Comparison of ENCODE assay signal across 24 cellular contexts in genomic region chr20:5033566-5033965, GRCh38. TPM values are rescaled to one million over a fixed set of nuclear protein-coding genes. Genes with fewer than 3 reads are reported as not detected.
A peak's percentile ranks its signal among the peaks of the same experiment; 100 is the strongest.
DNase-seq lines count a peak whose midpoint lies in the region; ATAC-seq and TF ChIP-seq lines count a peak whose summit lies in the region.
"Had no signal": no experiment of that assay in that cellular context is flagged by ENCODE, and none has a peak within 500 bp of the region (broad histone marks: within the 10 kb centered on the region; RNA-seq: fewer than 3 reads in every experiment).

No MANE protein-coding gene starts in this region.

- H3K9ac ChIP-seq in SK-N-SH (no peak overlapping the region), trophoblast cell (ENCODE audit: low read length) (no peak overlapping the region)

- H2AFZ ChIP-seq in SK-N-SH (ENCODE audit: low read depth): no peak overlapping the region
- no peak overlapping the region for H2AFZ ChIP-seq in trophoblast cell (ENCODE audit: insufficient read depth, low read length, poor library complexity)

- H3K4me1 ChIP-seq in SK-N-SH (ENCODE audit: control insufficient read depth in 1 of 2, insufficient read depth in 2 of 2, low read depth in 1 of 2, low read length in 1 of 2): no peaks in the 10 kb centered on the region
- H3K4me1 ChIP-seq in trophoblast cell (ENCODE audit: control insufficient read depth in 1 of 2, insufficient read depth in 2 of 2, low read length in 2 of 2): peaks cover 26 to 33% of the 10 kb centered on the region in 2 experiments
- peaks cover 0 to 17% (median 0%) of the 10 kb centered on the region in 12 donors for H3K4me1 ChIP-seq in heart left ventricle
- H3K4me1 ChIP-seq: body of pancreas, gastrocnemius medialis, transverse colon had no signal

- H4K20me1 ChIP-seq in SK-N-SH (ENCODE audit: insufficient read depth): no peaks in the 10 kb centered on the region

- H3K4me3 Mint-ChIP-seq in Calu3 (ENCODE audit: low read depth, unreplicated experiment): no peak overlapping the region
- H3K4me3 Mint-ChIP-seq: activated CD4-positive, alpha-beta memory T cell treated with anti-CD3 and anti-CD28 coated beads, Interleukin-2, amount 10 ng/mL, durations not matched to agents 7 days and 5 days; B cell; stimulated activated naive CD8-positive, alpha-beta T cell treated with anti-CD3 and anti-CD28 coated beads, Interleukin-15, Interleukin-2, amounts not matched to agents 100 ng/mL and 50 ng/mL, for 24 hours; T-helper 17 cell had no signal

- H3K4me1 Mint-ChIP-seq in Calu3 (ENCODE audit: low read depth, unreplicated experiment): no peaks in the 10 kb centered on the region
- H3K4me1 Mint-ChIP-seq: T-helper 17 cell had no signal

- peak overlapping the region; percentile 35 for H3K14ac ChIP-seq in trophoblast cell (ENCODE audit: low read length)

- CTCF ChIA-PET in SK-N-SH (lab: Yijun Ruan, JAX): interaction anchor here (1.2 kb wide), 1 partner anchor 33 kb away, joined by 3 read pairs; no protein-coding TSS in a partner anchor
- CTCF ChIA-PET in Calu3 (lab: Charles Lee): no interaction called here

- peak; percentile 9 for DNase-seq in EL
- DNase-seq in SK-N-SH: no peak
- peak; percentile 68 for DNase-seq in fibroblast of peridontal ligament (ENCODE audit: extremely low read depth)
- peak; percentile 93 to 97 for DNase-seq in trophoblast cell
- no peak for DNase-seq in heart left ventricle
- DNase-seq in stimulated activated naive CD8-positive, alpha-beta T cell treated with anti-CD3 and anti-CD28 coated beads, Interleukin-15, Interleukin-2, amounts not matched to agents 100 U/mL and 50 U/mL, for 24 hours: no peak
- DNase-seq in NCI-H1092 treated with DMSO at 0.1 percent for 48 hours (lab: John Stamatoyannopoulos, UW): no peak
- DNase-seq in Calu3: no peak
- DNase-seq: activated CD4-positive, alpha-beta memory T cell treated with anti-CD3 and anti-CD28 coated beads, Interleukin-2, amount 10 ng/mL, durations not matched to agents 7 days and 5 days; activated naive CD4-positive, alpha-beta T cell treated with Interleukin-2 at 50 U/mL for 16 hours; body of pancreas; COR-L47; gastrocnemius medialis; Kasumi-1; left lung; NCI-H526 treated with DMSO at 0.1 percent for 48 hours; SIG-M5; stimulated activated CD4-positive, alpha-beta T cell treated with anti-CD3 and anti-CD28 coated beads, Interleukin-2, amount 100 ng/mL, for 24 hours; T-helper 17 cell; transverse colon; WERI-Rb-1 had no signal

- no peaks in the 10 kb centered on the region for H3F3A ChIP-seq in SK-N-SH (replicated peaks; ENCODE audit: insufficient read depth)

- H2BK5ac ChIP-seq in trophoblast cell (ENCODE audit: low read depth, low read length, poor library complexity): peak overlapping the region; percentile 29

- H4K8ac ChIP-seq in trophoblast cell (ENCODE audit: low read depth, low read length): peak overlapping the region; percentile 8

- ATAC-seq in heart left ventricle: no peak
- ATAC-seq in stimulated activated naive CD8-positive, alpha-beta T cell treated with anti-CD3 and anti-CD28 coated beads, Interleukin-15, Interleukin-2, amounts not matched to agents 100 U/mL and 50 U/mL, for 24 hours: no peak
- ATAC-seq: body of pancreas, gastrocnemius medialis, left lung, T-helper 17 cell had no signal

- H3K79me2 ChIP-seq in SK-N-SH (ENCODE audit: insufficient read depth): no peaks in the 10 kb centered on the region
- peaks cover 3% of the 10 kb centered on the region for H3K79me2 ChIP-seq in trophoblast cell (ENCODE audit: control insufficient read depth, insufficient read depth, low read length, poor library complexity)

- H3K27me3 Mint-ChIP-seq in Calu3 (ENCODE audit: unreplicated experiment): no peaks in the 10 kb centered on the region
- H3K27me3 Mint-ChIP-seq: stimulated activated naive CD8-positive, alpha-beta T cell treated with anti-CD3 and anti-CD28 coated beads, Interleukin-15, Interleukin-2, amounts not matched to agents 100 ng/mL and 50 ng/mL, for 24 hours had no signal

- H2BK120ac ChIP-seq in trophoblast cell (ENCODE audit: insufficient read depth, low read length, poor library complexity): peak overlapping the region; percentile 48

- no peak overlapping the region for H3K23ac ChIP-seq in trophoblast cell (ENCODE audit: low read length)

- POLR2A ChIA-PET in SK-N-SH (lab: Yijun Ruan, JAX): no interaction called here

- no peaks in the 10 kb centered on the region for H3K9me2 ChIP-seq in SK-N-SH

- no peak for TF ChIP-seq POLR2A in heart left ventricle (IDR thresholded peaks at IDR 0.05)

- H3K4me2 ChIP-seq in SK-N-SH: no peak overlapping the region
- H3K4me2 ChIP-seq in trophoblast cell (ENCODE audit: low read length): peak overlapping the region; percentile 51

- H3K18ac ChIP-seq in trophoblast cell (ENCODE audit: low read length): no peak overlapping the region

- H3K9me3 Mint-ChIP-seq in Calu3 (ENCODE audit: low read depth, unreplicated experiment): no peaks in the 10 kb centered on the region
- H3K9me3 Mint-ChIP-seq: activated CD4-positive, alpha-beta memory T cell treated with anti-CD3 and anti-CD28 coated beads, Interleukin-2, amount 10 ng/mL, durations not matched to agents 7 days and 5 days; stimulated activated naive CD8-positive, alpha-beta T cell treated with anti-CD3 and anti-CD28 coated beads, Interleukin-15, Interleukin-2, amounts not matched to agents 100 ng/mL and 50 ng/mL, for 24 hours had no signal

- H4K91ac ChIP-seq in trophoblast cell (ENCODE audit: low read depth, low read length): peak overlapping the region; percentile 70

- no peak overlapping the region for H4K12ac ChIP-seq in trophoblast cell (ENCODE audit: low read depth, low read length)

- no peaks in the 10 kb centered on the region for H3K36me3 Mint-ChIP-seq in Calu3 (ENCODE audit: insufficient read depth, unreplicated experiment)

- H3K27ac ChIP-seq in SK-N-SH (ENCODE audit: low read depth in 2 of 2, low read length in 1 of 2) (no peak overlapping the region; a peak in 1 of 4 replicates), trophoblast cell (ENCODE audit: low read depth, low read length) (peak overlapping the region; percentile 90), heart left ventricle (no peak overlapping the region)
- H3K27ac ChIP-seq: body of pancreas, coronary artery, gastrocnemius medialis, left lung, transverse colon, WERI-Rb-1 had no signal

- no peaks in the 10 kb centered on the region for H3K9me3 ChIP-seq in SK-N-SH
- H3K9me3 ChIP-seq in trophoblast cell (ENCODE audit: insufficient read depth, low read depth, low read length): no peaks in the 10 kb centered on the region
- H3K9me3 ChIP-seq in heart left ventricle: no peaks in the 10 kb centered on the region
- H3K9me3 ChIP-seq: body of pancreas, gastrocnemius medialis, left lung, transverse colon had no signal

- no TSS peak for BruUV-seq in Calu3 (replicated peaks; lab: Mats Ljungman, UMichigan)

- no peak overlapping the region for H3K27ac Mint-ChIP-seq in Calu3 (ENCODE audit: unreplicated experiment)
- H3K27ac Mint-ChIP-seq: activated CD4-positive, alpha-beta memory T cell treated with anti-CD3 and anti-CD28 coated beads, Interleukin-2, amount 10 ng/mL, durations not matched to agents 7 days and 5 days; B cell; stimulated activated naive CD8-positive, alpha-beta T cell treated with anti-CD3 and anti-CD28 coated beads, Interleukin-15, Interleukin-2, amounts not matched to agents 100 ng/mL and 50 ng/mL, for 24 hours; T-helper 17 cell had no signal

- H2AK5ac ChIP-seq in trophoblast cell (ENCODE audit: low read length): no peak overlapping the region

- H3K4me3 ChIP-seq in SK-N-SH (ENCODE audit: low read depth in 2 of 2, low read length in 1 of 2) (no peak overlapping the region), trophoblast cell (ENCODE audit: low read depth, low read length) (no peak overlapping the region), heart left ventricle (no peak overlapping the region)
- H3K4me3 ChIP-seq: body of pancreas, coronary artery, gastrocnemius medialis, left lung, transverse colon had no signal

- intact Hi-C loops in heart left ventricle (cut with DNase I): loop anchor here in 1 of 10 donors (10.0 kb wide), 1 partner anchor 59 kb away; no protein-coding TSS in a partner anchor
- intact Hi-C loops in Calu3 (cut with micrococcal nuclease; ENCODE audit: unreplicated experiment): no loop called here

- TF ChIP-seq RAD21 in SK-N-SH (IDR thresholded peaks at IDR 0.05; ENCODE audit: low read length): no peak

- H3K27me3 ChIP-seq in SK-N-SH (ENCODE audit: insufficient read depth): no peaks in the 10 kb centered on the region
- H3K27me3 ChIP-seq in trophoblast cell (ENCODE audit: insufficient read depth, low read length): no peaks in the 10 kb centered on the region
- H3K27me3 ChIP-seq in heart left ventricle: peaks cover 0 to 8% (median 0%) of the 10 kb centered on the region in 9 donors
- H3K27me3 ChIP-seq: body of pancreas, gastrocnemius medialis, left lung, transverse colon had no signal

- 68% methylated on average over 2 of the region's 2 CpGs for WGBS in SK-N-SH (ENCODE audit: low lambda C conversion rate)
- no CpG with 5 or more reads among the region's 2 CpGs for WGBS in trophoblast cell (ENCODE audit: extremely low coverage, insufficient coverage, insufficient read length)
- WGBS in heart left ventricle, 4 donors: 59 to 83% (median 72%) methylated on average over 2 of the region's 2 CpGs

- peak overlapping the region; percentile 41 for H2BK12ac ChIP-seq in trophoblast cell (ENCODE audit: low read length)

- peaks cover 34% of the 10 kb centered on the region for H3K79me1 ChIP-seq in trophoblast cell (ENCODE audit: low read length)

- H3K4ac ChIP-seq in trophoblast cell (ENCODE audit: low read depth, low read length): no peak overlapping the region

- TF ChIP-seq CTCF in SK-N-SH (IDR thresholded peaks at IDR 0.05) (no peak), heart left ventricle (IDR thresholded peaks at IDR 0.05) (no peak), Calu3 (IDR thresholded peaks at IDR 0.05; ENCODE audit: unreplicated experiment) (no peak)

- TF ChIP-seq EP300 in SK-N-SH (IDR thresholded peaks at IDR 0.05; ENCODE audit: borderline replicate concordance in 1 of 2, low read depth in 1 of 2, low read length in 1 of 2): no peak

- H3K36me3 ChIP-seq in SK-N-SH (replicated peaks in 1 of 2; ENCODE audit: control insufficient read depth in 1 of 2, insufficient read depth in 2 of 2, low read length in 1 of 2) (no peaks in the 10 kb centered on the region), trophoblast cell (ENCODE audit: control insufficient read depth in 1 of 2, insufficient read depth in 2 of 2, low read length in 2 of 2) (no peaks in the 10 kb centered on the region), heart left ventricle (no peaks in the 10 kb centered on the region)
- H3K36me3 ChIP-seq: gastrocnemius medialis, left lung, transverse colon, WERI-Rb-1 had no signal

TF ChIP-seq in SK-N-SH, 30 proteins besides CTCF, POLR2A, EP300 and RAD21:
- TF ChIP-seq TCF12 (IDR thresholded peaks at IDR 0.05): peak; percentile 13; the same call in 1 of the 2 replicates
- TF ChIP-seq SIN3A (IDR thresholded peaks at IDR 0.05; ENCODE audit: borderline replicate concordance, low read depth, low read length): no peak
TF ChIP-seq in SK-N-SH: peak in this region for 1.

RNA-seq across cellular contexts. Expression of gene SLC23A2, which starts 32.3 kb away (rescaled TPM):
- polyA plus RNA-seq in SK-N-SH (2012; rRNA removed) (14.0 and 14.2 TPM in 2 replicates), heart left ventricle (1 to 10 TPM; 3.0 to 3.3 TPM)
- 11.1 and 13.5 TPM in 2 replicates for polyA plus RNA-seq in SK-N-SH (2012; cell fraction: cytosol; rRNA removed)
- 21.5 and 25.3 TPM in 2 replicates for polyA plus RNA-seq in SK-N-SH (2012; cell fraction: nucleus; rRNA removed)
- polyA plus RNA-seq in trophoblast cell (2013): 11.9 and 12.4 TPM in 2 replicates
- total RNA-seq in heart left ventricle (10 to 100 TPM in 2 of 9 donors, 1 to 10 TPM in 7; 5.0 to 18.7 (median 8.4) TPM), Calu3 (2022) (13.2 and 14.8 TPM in 2 replicates)

Comparison
In these comparisons a context has a peak if more than half of its experiments do, and no peak if none do; other contexts are left out.
1. DNase-seq: peak in EL (single experiment), fibroblast of peridontal ligament (single experiment) and trophoblast cell (2 of 2); none in SK-N-SH (single experiment), heart left ventricle (0 of 5), stimulated activated naive CD8-positive, alpha-beta T cell treated with anti-CD3 and anti-CD28 coated beads, Interleukin-15, Interleukin-2, amounts not matched to agents 100 U/mL and 50 U/mL, for 24 hours (single experiment), NCI-H1092 treated with DMSO at 0.1 percent for 48 hours (single experiment) and Calu3 (single experiment).